In the genomic region with DNA sequence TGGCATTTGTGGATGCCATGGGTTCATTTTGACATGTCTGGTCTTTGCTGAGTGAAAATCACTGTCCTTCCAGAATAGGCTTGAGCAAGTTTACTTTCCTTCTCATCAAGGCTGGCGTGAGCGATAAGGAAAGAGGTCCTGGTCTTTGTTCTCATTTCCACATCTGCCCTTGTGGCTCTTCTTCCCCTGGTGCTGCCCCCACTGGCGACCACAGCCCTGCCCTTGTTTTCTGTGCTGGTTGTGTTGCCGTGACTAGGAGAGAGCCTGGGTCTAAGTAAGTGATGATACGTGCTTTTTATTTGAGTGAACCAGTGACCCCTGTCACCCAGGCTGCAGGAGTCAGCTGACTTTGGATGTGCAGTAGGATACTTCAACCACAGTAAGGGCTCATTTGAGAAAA, we compare ENCODE assay signal across 28 cellular contexts.
DNase-seq lines count a peak whose midpoint lies in the region; ATAC-seq and TF ChIP-seq lines count a peak whose summit lies in the region.
"Had no signal": no experiment of that assay in that cellular context is flagged by ENCODE, and none has a peak within 500 bp of the region (broad histone marks: within the 10 kb centered on the region; RNA-seq: fewer than 3 reads in every experiment).

No MANE protein-coding gene starts in this region.

- no peak for ATAC-seq in GM18502 (IDR thresholded peaks at IDR 0.05; ENCODE audit: poor library complexity, unreplicated experiment)
- ATAC-seq: activated CD4-positive, CD25-positive, alpha-beta regulatory T cell treated with anti-CD3 and anti-CD28 coated beads, Interleukin-2, amount 50 U/mL, for 24 hours; left ventricle myocardium superior had no signal

- no peak overlapping the region for H3K4ac ChIP-seq in mesendoderm (ENCODE audit: low read depth, low read length)

- no CpG with 5 or more reads among the region's 5 CpGs for WGBS in mesendoderm (ENCODE audit: extremely low coverage, insufficient coverage, low lambda C conversion rate)

- no peak overlapping the region for H3K27ac ChIP-seq in WERI-Rb-1
- H3K27ac ChIP-seq in mesendoderm (ENCODE audit: low read depth, low read length) = no peak overlapping the region
- H3K27ac ChIP-seq: 22Rv1, C4-2B, PC-9, prostate gland, sigmoid colon, SK-N-MC, transverse colon had no signal

- H3K79me2 ChIP-seq in mesendoderm (ENCODE audit: control insufficient read depth, insufficient read depth, low read length) = no peaks in the 10 kb centered on the region

- H2BK5ac ChIP-seq in mesendoderm (ENCODE audit: low read length) = no peak overlapping the region

- H2AK5ac ChIP-seq in mesendoderm (ENCODE audit: low read length) = no peak overlapping the region

- H3K56ac ChIP-seq in mesendoderm (ENCODE audit: low read length) = no peak overlapping the region

- no peak overlapping the region for H3K23ac ChIP-seq in mesendoderm (ENCODE audit: low read length)

- H3K4me1 ChIP-seq in BE2C (no peaks in the 10 kb centered on the region), mesendoderm (ENCODE audit: control insufficient read depth, low read depth, low read length) (no peaks in the 10 kb centered on the region)
- H3K4me1 ChIP-seq: Caco-2, prostate gland, sigmoid colon, transverse colon had no signal

- H2BK120ac ChIP-seq in mesendoderm (ENCODE audit: low read depth, low read length) = no peak overlapping the region

- H3K4me3 ChIP-seq in BE2C (ENCODE audit: low read depth, low read length) (no peak overlapping the region), WERI-Rb-1 (ENCODE audit: low read depth, low read length) (no peak overlapping the region), mesendoderm (ENCODE audit: low read length) (no peak overlapping the region)
- H3K4me3 ChIP-seq: PC-9, prostate gland, sigmoid colon, SK-N-MC, transverse colon had no signal

- DNase-seq in DMS53 (lab: John Stamatoyannopoulos, UW) = peak; percentile 3
- no peak for DNase-seq in DMS53 treated with DMSO at 0.1 percent for 48 hours (lab: John Stamatoyannopoulos, UW; ENCODE audit: unreplicated experiment)
- no peak for DNase-seq in BE2C
- no peak for DNase-seq in WERI-Rb-1
- DNase-seq in mesendoderm = peak; percentile 40
- no peak for DNase-seq in NCI-H146 (lab: John Stamatoyannopoulos, UW)
- DNase-seq in NCI-H1092 treated with DMSO at 0.1 percent for 48 hours (lab: John Stamatoyannopoulos, UW) = no peak
- DNase-seq: Caco-2; DMS79; GDM1; islet precursor cell; left ventricle myocardium superior; NCI-H1048; NCI-H1694 treated with DMSO at 0.1 percent for 48 hours; NCI-H2171; NCI-H510A treated with DMSO at 0.1 percent for 48 hours; nucleus accumbens; PC-9; sigmoid colon; stimulated activated CD4-positive, alpha-beta T cell treated with anti-CD3 and anti-CD28 coated beads, Interleukin-12 subunit alpha, Interleukin-12 subunit beta, amount 100 ng/mL, for 4 hours; stimulated activated CD4-positive, alpha-beta T cell treated with anti-CD3 and anti-CD28 coated beads, Interleukin-4, amount 100 ng/mL, for 24 hours; transverse colon had no signal

- no peak overlapping the region for H3K4me2 ChIP-seq in mesendoderm (ENCODE audit: low read length)
- H3K4me2 ChIP-seq: PC-9 had no signal

- no peak overlapping the region for H3K9ac ChIP-seq in mesendoderm (ENCODE audit: low read length)

- no peaks in the 10 kb centered on the region for H3K27me3 ChIP-seq in BE2C
- no peaks in the 10 kb centered on the region for H3K27me3 ChIP-seq in WERI-Rb-1 (ENCODE audit: insufficient read depth, low read depth, severe bottlenecking)
- no peaks in the 10 kb centered on the region for H3K27me3 ChIP-seq in mesendoderm (ENCODE audit: insufficient read depth, low read length, poor library complexity)
- H3K27me3 ChIP-seq: sigmoid colon, transverse colon had no signal

- H2BK15ac ChIP-seq in mesendoderm (replicated peaks; ENCODE audit: low read depth) = no peak overlapping the region

- H4K8ac ChIP-seq in mesendoderm (ENCODE audit: low read depth, low read length) = no peak overlapping the region

- H4K5ac ChIP-seq in mesendoderm (ENCODE audit: low read length) = no peak overlapping the region

- TF ChIP-seq CTCF in BE2C (IDR thresholded peaks at IDR 0.05; ENCODE audit: low read depth, low read length) (peak; percentile 7; the same call in 1 of the 2 replicates), WERI-Rb-1 (IDR thresholded peaks at IDR 0.05; ENCODE audit: low read depth, low read length) (0 out of 2 replicates have a peak, but pooled peaks have one; percentile 5)

- no peak overlapping the region for H3K18ac ChIP-seq in mesendoderm (ENCODE audit: low read length)

- H3K9me3 ChIP-seq in BE2C (no peaks in the 10 kb centered on the region), WERI-Rb-1 (ENCODE audit: severe bottlenecking) (no peaks in the 10 kb centered on the region)
- H3K9me3 ChIP-seq: Caco-2, prostate gland, sigmoid colon, transverse colon had no signal

- no peaks in the 10 kb centered on the region for H3K79me1 ChIP-seq in mesendoderm (ENCODE audit: low read length)

- no peaks in the 10 kb centered on the region for H3K36me3 ChIP-seq in BE2C
- H3K36me3 ChIP-seq in WERI-Rb-1 = no peaks in the 10 kb centered on the region
- no peaks in the 10 kb centered on the region for H3K36me3 ChIP-seq in mesendoderm (ENCODE audit: control insufficient read depth, insufficient read depth, low read length)
- H3K36me3 ChIP-seq: prostate gland, sigmoid colon, transverse colon had no signal

Comparison
In these comparisons a context has a peak if more than half of its experiments do, and no peak if none do; other contexts are left out.
1. DNase-seq: peak in DMS53 (single experiment) and mesendoderm (single experiment); none in DMS53 treated with DMSO at 0.1 percent for 48 hours (single experiment), BE2C (single experiment), WERI-Rb-1 (single experiment), NCI-H146 (single experiment) and NCI-H1092 treated with DMSO at 0.1 percent for 48 hours (single experiment).